Comparison of ENCODE assay signal across 8 cellular contexts in the genomic region with DNA sequence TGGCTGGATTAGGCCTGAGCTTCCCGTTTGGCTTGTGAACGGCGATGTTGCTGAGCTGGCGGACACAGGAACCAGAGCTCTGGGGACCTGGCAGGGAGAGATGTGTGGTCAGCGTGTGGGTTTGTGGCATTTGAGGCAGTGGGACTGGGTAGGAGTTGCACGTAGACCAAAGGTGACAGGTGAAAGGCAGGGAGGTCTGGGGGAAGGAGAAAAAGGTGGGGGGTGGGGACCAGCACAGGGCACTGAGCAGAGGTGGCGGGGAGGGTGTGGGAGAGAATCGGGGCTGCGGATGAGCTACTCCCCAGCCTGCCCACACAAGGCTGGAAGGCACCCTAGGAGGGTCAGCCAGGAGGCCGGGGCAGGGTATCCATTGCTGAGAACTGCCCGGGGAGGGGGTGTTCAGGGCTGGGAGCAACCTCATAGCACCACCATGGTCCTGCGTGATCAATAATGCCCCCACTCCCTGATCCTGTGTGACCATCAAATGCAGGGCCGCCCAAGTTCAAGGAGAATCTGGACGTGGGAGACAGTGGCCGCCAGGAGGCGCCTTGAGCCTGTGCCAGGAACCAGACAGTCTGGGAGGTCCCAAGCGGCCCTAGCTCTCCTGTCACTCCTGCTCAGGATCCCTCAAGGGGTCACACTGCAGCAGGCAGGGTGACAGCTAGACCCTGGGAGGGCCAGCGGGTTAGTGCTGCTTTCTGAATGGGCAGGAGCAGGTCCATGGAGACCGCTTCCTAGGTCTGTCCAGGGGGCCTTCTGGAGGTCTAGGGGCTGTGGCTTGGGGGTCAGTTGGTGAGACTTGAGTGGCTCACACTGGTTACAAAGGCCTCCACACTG. TPM values are rescaled to one million over a fixed set of nuclear protein-coding genes. Genes with fewer than 3 reads are reported as not detected.
DNase-seq lines count a peak whose midpoint lies in the region; ATAC-seq and TF ChIP-seq lines count a peak whose summit lies in the region.

No MANE protein-coding gene starts in this region.

- no peak overlapping the region for H3K27ac ChIP-seq in OCI-LY1 (ENCODE audit: low read depth, low read length, poor library complexity, severe bottlenecking)

- no peaks in the 10 kb centered on the region for H3K27me3 ChIP-seq in BE2C
- H3K27me3 ChIP-seq in OCI-LY1 (ENCODE audit: insufficient read depth, low read length), result no peaks in the 10 kb centered on the region

- H3K4me2 ChIP-seq in OCI-LY1 (ENCODE audit: low read length), result no peak overlapping the region

- no peak overlapping the region for H3K9ac ChIP-seq in OCI-LY1 (ENCODE audit: low read length)

- H3K4me3 ChIP-seq in BE2C (ENCODE audit: low read depth, low read length) (no peak overlapping the region), OCI-LY1 (ENCODE audit: low read depth, low read length, poor library complexity, severe bottlenecking) (no peak overlapping the region)

- peak; percentile 93 for TF ChIP-seq CTCF in BE2C (IDR thresholded peaks at IDR 0.05; ENCODE audit: low read depth, low read length)
- TF ChIP-seq CTCF in OCI-LY1 (IDR thresholded peaks at IDR 0.05; ENCODE audit: low read length), result peak; percentile 76

- no peaks in the 10 kb centered on the region for H3F3A ChIP-seq in OCI-LY1 (ENCODE audit: insufficient read depth, low read length)

- H3K36me3 ChIP-seq in BE2C, result no peaks in the 10 kb centered on the region
- no peaks in the 10 kb centered on the region for H3K36me3 ChIP-seq in OCI-LY1 (ENCODE audit: insufficient read depth, low read length)

- H3K79me2 ChIP-seq in OCI-LY1 (ENCODE audit: insufficient read depth, low read length), result no peaks in the 10 kb centered on the region

- DNase-seq in BE2C (peak; percentile 88), GOT3 (lab: John Stamatoyannopoulos, UW) (peak; percentile 6), amniotic epithelial cell (ENCODE audit: low read depth) (peak; percentile 39), hepatic stellate cell (ENCODE audit: low spot score) (peak; percentile 64), NCI-H2171 treated with DMSO at 0.1 percent for 48 hours (lab: John Stamatoyannopoulos, UW) (no peak)
- DNase-seq in stimulated activated CD4-positive, alpha-beta T cell treated with anti-CD3 and anti-CD28 coated beads, Interleukin-2, amount 100 ng/mL, for 4 hours (ENCODE audit: low read depth), result peak; percentile 10

- H3K4me1 ChIP-seq in BE2C (no peaks in the 10 kb centered on the region), OCI-LY1 (ENCODE audit: insufficient read depth, low read length, severe bottlenecking) (peaks cover 12% of the 10 kb centered on the region)

- no peaks in the 10 kb centered on the region for H4K20me1 ChIP-seq in OCI-LY1 (ENCODE audit: insufficient read depth, low read length)

- H2AFZ ChIP-seq in OCI-LY1 (ENCODE audit: low read length), result no peak overlapping the region

- no peak for ATAC-seq in HG03432 (IDR thresholded peaks at IDR 0.05; ENCODE audit: unreplicated experiment)

- H3K9me3 ChIP-seq in BE2C, result no peaks in the 10 kb centered on the region
- H3K9me3 ChIP-seq in OCI-LY1 (ENCODE audit: low read length), result no peaks in the 10 kb centered on the region

- H3K9me2 ChIP-seq in OCI-LY1 (ENCODE audit: low read depth, low read length), result no peaks in the 10 kb centered on the region

RNA-seq across cellular contexts. Expression of gene SELENOW, which starts 12.8 kb away (rescaled TPM):
- 76.2 TPM for polyA plus RNA-seq in BE2C (2012; ENCODE audit: insufficient read depth, insufficient read length, low read depth)

RNA-seq across cellular contexts. Expression of gene NOP53, which starts 20.4 kb away (rescaled TPM):
- 190 TPM for polyA plus RNA-seq in BE2C (2012; ENCODE audit: insufficient read depth, insufficient read length, low read depth)

RNA-seq across cellular contexts. Expression of gene TPRX1, which starts 38.6 kb away (rescaled TPM):
- not detected for polyA plus RNA-seq in BE2C (2012; ENCODE audit: insufficient read depth, insufficient read length, low read depth)

RNA-seq across cellular contexts. Expression of gene EHD2, which starts 52.5 kb away (rescaled TPM):
- 13.3 TPM for polyA plus RNA-seq in BE2C (2012; ENCODE audit: insufficient read depth, insufficient read length, low read depth)

RNA-seq across cellular contexts. Expression of gene CRX, which starts 56.0 kb away (rescaled TPM):
- 0.26 TPM for polyA plus RNA-seq in BE2C (2012; ENCODE audit: insufficient read depth, insufficient read length, low read depth)
